In genomic region chr18:11518788-11519685, GRCh38 we compare ENCODE assay signal across 8 cellular contexts.
DNase-seq lines count a peak whose midpoint lies in the region; ATAC-seq and TF ChIP-seq lines count a peak whose summit lies in the region.

No MANE protein-coding gene starts in this region.

- peaks cover 13% of the 10 kb centered on the region for H3K4me1 ChIP-seq in OCI-LY1 (ENCODE audit: insufficient read depth, low read length, severe bottlenecking)
- H3K4me1 ChIP-seq in thoracic aorta (ENCODE audit: control insufficient read depth in 1 of 2, low read depth in 2 of 2): no peaks in the 10 kb centered on the region

- H3K79me2 ChIP-seq in OCI-LY1 (ENCODE audit: insufficient read depth, low read length): no peaks in the 10 kb centered on the region

- DNase-seq in Daoy (ENCODE audit: low read depth) (peak; percentile 64), astrocyte of the cerebellum (ENCODE audit: low read depth) (no peak), kidney glomerular epithelial cell (lab: John Stamatoyannopoulos, UW) (peak; percentile 16), thoracic aorta (ENCODE audit: low spot score) (no peak), cerebellar cortex (ENCODE audit: low spot score) (no peak)

- no peak overlapping the region for H3K4me3 ChIP-seq in OCI-LY1 (ENCODE audit: low read depth, low read length, poor library complexity, severe bottlenecking)
- H3K4me3 ChIP-seq in astrocyte of the cerebellum (ENCODE audit: low read depth, low read length): no peak overlapping the region
- no peak overlapping the region for H3K4me3 ChIP-seq in thoracic aorta

- H3K36me3 ChIP-seq in OCI-LY1 (ENCODE audit: insufficient read depth, low read length) (no peaks in the 10 kb centered on the region), thoracic aorta (no peaks in the 10 kb centered on the region)

- H3K27me3 ChIP-seq in OCI-LY1 (ENCODE audit: insufficient read depth, low read length) (no peaks in the 10 kb centered on the region), thoracic aorta (replicated peaks; ENCODE audit: insufficient read depth) (no peaks in the 10 kb centered on the region)

- H3K4me2 ChIP-seq in OCI-LY1 (ENCODE audit: low read length): no peak overlapping the region

- in situ Hi-C loops in astrocyte of the cerebellum (cut with HindIII; ENCODE audit: low sequenced_read_pairs): loop anchor here (25.0 kb wide), 1 partner anchor 207 kb away; no protein-coding TSS in a partner anchor

- no peak overlapping the region for H3K9ac ChIP-seq in OCI-LY1 (ENCODE audit: low read length)

- H3K27ac ChIP-seq in OCI-LY1 (ENCODE audit: low read depth, low read length, poor library complexity, severe bottlenecking) (no peak overlapping the region), thoracic aorta (no peak overlapping the region)

- H3K9me2 ChIP-seq in OCI-LY1 (ENCODE audit: low read depth, low read length): no peaks in the 10 kb centered on the region

- H3K9me3 ChIP-seq in OCI-LY1 (ENCODE audit: low read length): no peaks in the 10 kb centered on the region
- no peaks in the 10 kb centered on the region for H3K9me3 ChIP-seq in thoracic aorta

- no peak overlapping the region for H2AFZ ChIP-seq in OCI-LY1 (ENCODE audit: low read length)

- peak; percentile 89 for ATAC-seq in GM19372 (IDR thresholded peaks at IDR 0.05; ENCODE audit: low read depth, unreplicated experiment)
- peak; percentile 76 for ATAC-seq in HG03521 (IDR thresholded peaks at IDR 0.05; ENCODE audit: unreplicated experiment)
- no peak for ATAC-seq in thoracic aorta (ENCODE audit: insufficient number of reproducible peaks, low FRiP score, low read depth)

- TF ChIP-seq CTCF in OCI-LY1 (IDR thresholded peaks at IDR 0.05; ENCODE audit: low read length) (peak; percentile 98), astrocyte of the cerebellum (IDR thresholded peaks at IDR 0.05; ENCODE audit: low read depth, low read length, missing control alignments) (peak; percentile 59), thoracic aorta (IDR thresholded peaks at IDR 0.05) (peak; percentile 30)

- no peaks in the 10 kb centered on the region for H3F3A ChIP-seq in OCI-LY1 (ENCODE audit: insufficient read depth, low read length)

- no peaks in the 10 kb centered on the region for H4K20me1 ChIP-seq in OCI-LY1 (ENCODE audit: insufficient read depth, low read length)

Comparison
In these comparisons a context has a peak if more than half of its experiments do, and no peak if none do; other contexts are left out.
1. DNase-seq: peak in Daoy (single experiment) and kidney glomerular epithelial cell (single experiment); none in astrocyte of the cerebellum (single experiment), thoracic aorta (single experiment) and cerebellar cortex (single experiment).
2. CTCF ChIP-seq: peak in every context shown above with its lines; median percentile 98 in OCI-LY1; 59 in astrocyte of the cerebellum; 30 in thoracic aorta.